In the genomic region with DNA sequence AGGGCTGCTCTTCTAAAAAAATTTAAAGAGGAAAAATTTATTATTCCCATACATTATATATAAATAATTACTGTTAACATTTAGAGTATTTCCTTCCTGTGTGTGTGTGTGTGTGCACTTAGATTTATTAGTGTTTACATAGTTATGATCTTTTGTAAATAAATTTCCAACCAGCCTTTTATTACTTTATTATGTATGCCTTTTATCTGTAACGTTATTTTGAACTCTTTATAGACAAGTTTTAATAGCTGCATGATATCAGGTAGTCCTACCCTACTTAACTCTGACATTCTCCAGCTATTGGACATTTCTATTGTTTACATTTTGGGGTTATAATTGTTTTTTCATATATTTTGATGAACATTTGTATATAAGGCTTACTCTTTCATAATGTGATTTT, we compare ENCODE assay signal across 8 cellular contexts.
"Had no signal": no experiment of that assay in that cellular context is flagged by ENCODE, and none has a peak within 500 bp of the region (broad histone marks: within the 10 kb centered on the region; RNA-seq: fewer than 3 reads in every experiment).

No MANE protein-coding gene starts in this region.

- H2AFZ ChIP-seq: GM23248 had no signal

- H3K27ac ChIP-seq: GM23248, HL-60 had no signal

- H3K4me3 ChIP-seq: GM23248, HAP-1 had no signal

- FAIRE-seq: HepG2 had no signal

- H3K9me3 ChIP-seq: HAP-1 had no signal

- H3K9ac ChIP-seq: GM23248 had no signal

- DNase-seq: GM23248, GOT3, H7, KBM-7 had no signal

- ATAC-seq: HCT116, HepG2 had no signal
